ENCODE assay signal across 1 cellular context in genomic region chr7:143882611-143883078, GRCh38.
A peak's percentile ranks its signal among the peaks of the same experiment; 100 is the strongest.
TF ChIP-seq lines count a peak whose summit lies in the region.

No MANE protein-coding gene starts in this region.

TF ChIP-seq in HepG2, 621 proteins besides CTCF, POLR2A, EP300 and RAD21 (continued from another document and continues in another):
- TF ChIP-seq GLI4 (CRISPR knock-in tag; IDR thresholded peaks at IDR 0.05; ENCODE audit: borderline replicate concordance), result no peak
- peak; percentile 8; the same call in 1 of the 2 replicates for TF ChIP-seq ZNF441 (CRISPR knock-in tag; IDR thresholded peaks at IDR 0.05; ENCODE audit: borderline replicate concordance)
- TF ChIP-seq FOXK1 (CRISPR knock-in tag; IDR thresholded peaks at IDR 0.05; ENCODE audit: borderline replicate concordance, low read depth), result no peak
- no peak for TF ChIP-seq KLF16 (CRISPR knock-in tag; IDR thresholded peaks at IDR 0.05)
- TF ChIP-seq GABPB1 (CRISPR knock-in tag; IDR thresholded peaks at IDR 0.05), result peak; percentile 72
- peak; percentile 51; the same call in 1 of the 2 replicates for TF ChIP-seq ISL2 (CRISPR knock-in tag; IDR thresholded peaks at IDR 0.05)
- TF ChIP-seq MYPOP (CRISPR knock-in tag; IDR thresholded peaks at IDR 0.05), result no peak
- no peak for TF ChIP-seq CREBL2 (CRISPR knock-in tag; IDR thresholded peaks at IDR 0.05; ENCODE audit: borderline replicate concordance)
- TF ChIP-seq JUND (CRISPR knock-in tag; IDR thresholded peaks at IDR 0.05), result no peak
- TF ChIP-seq DRAP1 (CRISPR knock-in tag; IDR thresholded peaks at IDR 0.05), result peak; percentile 51
- TF ChIP-seq NR2F6 (IDR thresholded peaks at IDR 0.05), result no peak
- 0 out of 2 replicates have a peak, but pooled peaks have one; percentile 8 for TF ChIP-seq NR2F6 (CRISPR knock-in tag; IDR thresholded peaks at IDR 0.05)
- TF ChIP-seq AKAP8 (CRISPR knock-in tag; IDR thresholded peaks at IDR 0.05), result peak; percentile 89; the same call in 1 of the 2 replicates
- no peak for TF ChIP-seq ZUFSP (CRISPR knock-in tag; IDR thresholded peaks at IDR 0.05; ENCODE audit: borderline replicate concordance)
- no peak for TF ChIP-seq ZZZ3 (CRISPR knock-in tag; IDR thresholded peaks at IDR 0.05; ENCODE audit: borderline replicate concordance)
- no peak for TF ChIP-seq ZNF772 (CRISPR knock-in tag; IDR thresholded peaks at IDR 0.05)
- TF ChIP-seq FOXA3 (CRISPR knock-in tag; IDR thresholded peaks at IDR 0.05), result 0 out of 2 replicates have a peak, but pooled peaks have one; percentile 8
- TF ChIP-seq PLSCR1 (CRISPR knock-in tag; IDR thresholded peaks at IDR 0.05; ENCODE audit: borderline replicate concordance), result no peak
- TF ChIP-seq ZNF782 (CRISPR knock-in tag; IDR thresholded peaks at IDR 0.05; ENCODE audit: borderline replicate concordance), result no peak
- no peak for TF ChIP-seq SP1 (IDR thresholded peaks at IDR 0.05)
- no peak for TF ChIP-seq SP1 (CRISPR knock-in tag; IDR thresholded peaks at IDR 0.05)
- TF ChIP-seq ZNF446 (CRISPR knock-in tag; IDR thresholded peaks at IDR 0.05), result 0 out of 2 replicates have a peak, but pooled peaks have one; percentile 25
- TF ChIP-seq ZNF281 (CRISPR knock-in tag; IDR thresholded peaks at IDR 0.05; ENCODE audit: borderline replicate concordance), result 0 out of 2 replicates have a peak, but pooled peaks have one; percentile 23
- TF ChIP-seq ZNF883 (CRISPR knock-in tag; IDR thresholded peaks at IDR 0.05; ENCODE audit: not compliant biosample characterization), result peak; percentile 54
- TF ChIP-seq PCBP1 (IDR thresholded peaks at IDR 0.05; ENCODE audit: borderline replicate concordance, low read depth, low read length), result peak; percentile 69; the same call in 1 of the 2 replicates
- TF ChIP-seq TEAD2 (CRISPR knock-in tag; IDR thresholded peaks at IDR 0.05), result no peak
- TF ChIP-seq HNRNPL (IDR thresholded peaks at IDR 0.05; ENCODE audit: low read depth, low read length), result peak; percentile 78
- TF ChIP-seq PAF1 (CRISPR knock-in tag; IDR thresholded peaks at IDR 0.05), result peak; percentile 92
- no peak for TF ChIP-seq PHF20 (CRISPR knock-in tag; IDR thresholded peaks at IDR 0.05)
- TF ChIP-seq ZSCAN29 (CRISPR knock-in tag; conservative IDR thresholded peaks at IDR 0.05), result no peak
- TF ChIP-seq RFX1 (IDR thresholded peaks at IDR 0.05), result no peak
- no peak for TF ChIP-seq ZSCAN12 (CRISPR knock-in tag; IDR thresholded peaks at IDR 0.05)
- TF ChIP-seq KMT2A (CRISPR knock-in tag; IDR thresholded peaks at IDR 0.05), result 0 out of 2 replicates have a peak, but pooled peaks have one; percentile 45
- TF ChIP-seq POGZ (CRISPR knock-in tag; IDR thresholded peaks at IDR 0.05), result 0 out of 2 replicates have a peak, but pooled peaks have one; percentile 53
- peak; percentile 94 for TF ChIP-seq ZNF263 (CRISPR knock-in tag; IDR thresholded peaks at IDR 0.05)
- no peak for TF ChIP-seq DNMT1 (CRISPR knock-in tag; IDR thresholded peaks at IDR 0.05)
- no peak for TF ChIP-seq ATF7 (IDR thresholded peaks at IDR 0.05)
- no peak for TF ChIP-seq ATF7 (CRISPR knock-in tag; IDR thresholded peaks at IDR 0.05)
- TF ChIP-seq SMARCC2 (IDR thresholded peaks at IDR 0.05), result no peak
- TF ChIP-seq MBNL3 (CRISPR knock-in tag; conservative IDR thresholded peaks at IDR 0.05), result no peak
- no peak for TF ChIP-seq PAXIP1 (CRISPR knock-in tag; conservative IDR thresholded peaks at IDR 0.05)
- TF ChIP-seq TBP (CRISPR knock-in tag; IDR thresholded peaks at IDR 0.05), result no peak
- TF ChIP-seq ZSCAN21 (CRISPR knock-in tag; IDR thresholded peaks at IDR 0.05; ENCODE audit: borderline replicate concordance), result no peak
- no peak for TF ChIP-seq ZNF557 (CRISPR knock-in tag; IDR thresholded peaks at IDR 0.05)
- 0 out of 2 replicates have a peak, but pooled peaks have one; percentile 33 for TF ChIP-seq ZNF776 (CRISPR knock-in tag; IDR thresholded peaks at IDR 0.05)
- no peak for TF ChIP-seq TFDP2 (CRISPR knock-in tag; IDR thresholded peaks at IDR 0.05)
- TF ChIP-seq POLR2G (IDR thresholded peaks at IDR 0.05; ENCODE audit: low read depth, low read length), result peak; percentile 90
- peak; percentile 44; the same call in 1 of the 2 replicates for TF ChIP-seq ZNF580 (CRISPR knock-in tag; IDR thresholded peaks at IDR 0.05; ENCODE audit: borderline replicate concordance, low read depth)
